ENCODE assay signal across 28 cellular contexts in genomic region chr12:26489908-26490307, GRCh38.
"Had no signal": no experiment of that assay in that cellular context is flagged by ENCODE, and none has a peak within 500 bp of the region (broad histone marks: within the 10 kb centered on the region; RNA-seq: fewer than 3 reads in every experiment).

No MANE protein-coding gene starts in this region.

- H3K9ac ChIP-seq: neural progenitor cell, parathyroid adenoma had no signal

- DNase-seq: natural killer cell; occipital lobe; ovary; posterior cingulate gyrus; psoas muscle; right cardiac atrium; spleen; stimulated activated CD4-positive, alpha-beta T cell treated with anti-CD3 and anti-CD28 coated beads, Interleukin-12 subunit alpha, Interleukin-12 subunit beta, amount 100 ng/mL, for 4 hours; stimulated activated CD4-positive, alpha-beta T cell treated with anti-CD3 and anti-CD28 coated beads, Interleukin-1b, Interleukin-23, amount 100 ng/mL, for 48 hours; stimulated activated CD4-positive, alpha-beta T cell treated with anti-CD3 and anti-CD28 coated beads, Interleukin-4, amount 100 ng/mL, for 1 hour; stimulated activated CD4-positive, alpha-beta T cell treated with anti-CD3 and anti-CD28 coated beads, Interleukin-4, amount 100 ng/mL, for 4 hours; stimulated activated CD8-positive, alpha-beta memory T cell treated with anti-CD3 and anti-CD28 coated beads, Interleukin-4, amount 100 ng/mL, for 48 hours; stimulated activated naive CD4-positive, alpha-beta T cell; stimulated activated naive CD8-positive, alpha-beta T cell treated with anti-CD3 and anti-CD28 coated beads, Interleukin-15, amount 100 ng/mL, for 72 hours; stimulated activated naive CD8-positive, alpha-beta T cell treated with anti-CD3 and anti-CD28 coated beads, Interleukin-15, Interleukin-2, amounts not matched to agents 100 U/mL and 50 U/mL, for 24 hours; substantia nigra; testis; tibial artery; transverse colon; upper lobe of right lung; uterus had no signal

- H3K27ac ChIP-seq: neural progenitor cell, ovary, parathyroid adenoma, psoas muscle, skin epidermis, spleen, suprapubic skin, testis, tibial artery, transverse colon, upper lobe of right lung, uterus had no signal

- H3K4me2 ChIP-seq: neural progenitor cell, smooth muscle cell had no signal

- H3K9me3 ChIP-seq: ovary, psoas muscle, spleen, suprapubic skin, testis, tibial artery, transverse colon, upper lobe of right lung, uterus had no signal

- H2AFZ ChIP-seq: neural progenitor cell, parathyroid adenoma had no signal

- H3K79me2 ChIP-seq: parathyroid adenoma had no signal

- H3K36me3 ChIP-seq: neural progenitor cell, ovary, uterus had no signal

- ATAC-seq: natural killer cell; psoas muscle; right cardiac atrium; sciatic nerve; stimulated activated memory B cell treated with anti-CD40 and anti-IgM and Interleukin-4, amounts not matched to agents 10 μg/mL and 1 μg/mL and 100 μg/mL, for 72 hours; stimulated activated naive CD8-positive, alpha-beta T cell treated with anti-CD3 and anti-CD28 coated beads, Interleukin-15, amount 100 ng/mL, for 72 hours; stimulated activated naive CD8-positive, alpha-beta T cell treated with anti-CD3 and anti-CD28 coated beads, Interleukin-15, Interleukin-2, amounts not matched to agents 100 U/mL and 50 U/mL, for 24 hours; upper lobe of right lung had no signal

- H3K4me3 ChIP-seq: neural progenitor cell, ovary, psoas muscle, skin epidermis, smooth muscle cell, spleen, suprapubic skin, testis, tibial artery, transverse colon, upper lobe of right lung, uterus had no signal

- H3K4me1 ChIP-seq: neural progenitor cell, parathyroid adenoma, psoas muscle, spleen, suprapubic skin, testis, tibial artery, transverse colon, upper lobe of right lung, uterus had no signal

- H3K27me3 ChIP-seq: neural progenitor cell, ovary, spleen, suprapubic skin, testis, tibial artery, transverse colon, upper lobe of right lung, uterus had no signal
